19 cellular contexts compared by ENCODE assay signal in the genomic region with DNA sequence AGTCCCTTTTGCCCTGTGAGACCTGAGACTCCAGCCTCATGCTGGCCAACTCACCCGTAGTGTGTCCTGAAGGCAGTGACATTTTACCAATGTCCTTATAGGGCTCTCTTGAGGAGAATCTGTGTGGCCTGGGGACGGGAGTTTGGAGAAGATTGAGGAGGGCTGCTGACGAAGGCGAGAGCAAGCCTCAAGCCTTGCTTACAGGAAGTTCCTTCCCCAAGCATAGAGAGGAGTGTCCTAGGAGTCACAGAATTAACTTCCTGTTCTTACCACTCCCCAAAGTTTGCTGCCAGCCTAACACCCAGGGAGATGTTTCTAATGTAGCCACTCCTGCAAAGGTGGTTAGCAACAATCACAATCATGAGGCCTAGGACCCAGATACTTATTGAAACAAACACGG. TPM values are rescaled to one million over a fixed set of nuclear protein-coding genes. Genes with fewer than 3 reads are reported as not detected.
"Had no signal": no experiment of that assay in that cellular context is flagged by ENCODE, and none has a peak within 500 bp of the region (broad histone marks: within the 10 kb centered on the region; RNA-seq: fewer than 3 reads in every experiment).

A gene with protein sequence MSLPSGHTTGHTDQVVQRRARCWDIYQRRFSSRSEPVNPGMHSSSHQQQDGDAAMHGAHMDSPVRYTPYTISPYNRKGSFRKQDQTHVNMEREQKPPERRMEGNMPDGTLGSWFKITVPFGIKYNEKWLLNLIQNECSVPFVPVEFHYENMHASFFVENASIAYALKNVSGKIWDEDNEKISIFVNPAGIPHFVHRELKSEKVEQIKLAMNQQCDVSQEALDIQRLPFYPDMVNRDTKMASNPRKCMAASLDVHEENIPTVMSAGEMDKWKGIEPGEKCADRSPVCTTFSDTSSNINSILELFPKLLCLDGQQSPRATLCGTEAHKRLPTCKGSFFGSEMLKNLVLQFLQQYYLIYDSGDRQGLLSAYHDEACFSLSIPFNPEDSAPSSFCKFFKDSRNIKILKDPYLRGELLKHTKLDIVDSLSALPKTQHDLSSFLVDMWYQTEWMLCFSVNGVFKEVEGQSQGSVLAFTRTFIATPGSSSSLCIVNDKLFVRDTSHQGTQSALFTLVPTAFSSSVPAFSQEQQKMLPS (minus strand): TSS at position 202 of the 400 bp plus-strand sequence. CDS start 120 bp downstream, at position 82.

- H3K9me3 ChIP-seq: adrenal gland, body of pancreas, heart right ventricle, left ventricle myocardium inferior, spleen had no signal

- ATAC-seq: body of pancreas; heart right ventricle; sciatic nerve; stimulated activated naive CD8-positive, alpha-beta T cell treated with anti-CD3 and anti-CD28 coated beads, Interleukin-15, Interleukin-2, amounts not matched to agents 100 U/mL and 50 U/mL, for 24 hours had no signal

- H3K27ac Mint-ChIP-seq: activated naive CD4-positive, alpha-beta T cell treated with anti-CD3 and anti-CD28 coated beads, Interleukin-2, amount 10 ng/mL, durations not matched to agents 7 days and 5 days; nephron progenitor cell had no signal

- DNase-seq: activated CD4-positive, alpha-beta T cell treated with anti-CD3 and anti-CD28 coated beads for 48 hours; activated naive CD4-positive, alpha-beta T cell treated with anti-CD3 and anti-CD28 coated beads, Interleukin-2, amount 10 ng/mL, durations not matched to agents 7 days and 5 days; adrenal gland; body of pancreas; central memory CD4-positive, alpha-beta T cell; effector memory CD4-positive, alpha-beta T cell; heart right ventricle; islet precursor cell; left ventricle myocardium inferior; mesendoderm; nephron progenitor cell; spleen; stimulated activated naive CD8-positive, alpha-beta T cell treated with anti-CD3 and anti-CD28 coated beads, Interleukin-15, Interleukin-2, amounts not matched to agents 100 U/mL and 50 U/mL, for 24 hours had no signal

- H3K36me3 Mint-ChIP-seq: activated naive CD4-positive, alpha-beta T cell treated with anti-CD3 and anti-CD28 coated beads, Interleukin-2, amount 10 ng/mL, durations not matched to agents 7 days and 5 days had no signal

- H3K4me1 Mint-ChIP-seq: activated naive CD4-positive, alpha-beta T cell treated with anti-CD3 and anti-CD28 coated beads, Interleukin-2, amount 10 ng/mL, durations not matched to agents 7 days and 5 days had no signal

- H3K4me1 ChIP-seq: adrenal gland, body of pancreas, heart right ventricle, left ventricle myocardium inferior, spleen had no signal

- H3K27me3 Mint-ChIP-seq: activated naive CD4-positive, alpha-beta T cell treated with anti-CD3 and anti-CD28 coated beads, Interleukin-2, amount 10 ng/mL, durations not matched to agents 7 days and 5 days had no signal

- H3K27ac ChIP-seq: body of pancreas, heart right ventricle, left ventricle myocardium inferior, spleen had no signal

- H3K4me3 ChIP-seq: adrenal gland, body of pancreas, heart right ventricle, left ventricle myocardium inferior, spleen had no signal

- H3K36me3 ChIP-seq: adrenal gland, heart right ventricle, left ventricle myocardium inferior, spleen had no signal

- H3K4me3 Mint-ChIP-seq: activated naive CD4-positive, alpha-beta T cell treated with anti-CD3 and anti-CD28 coated beads, Interleukin-2, amount 10 ng/mL, durations not matched to agents 7 days and 5 days; nephron progenitor cell had no signal

- H3K27me3 ChIP-seq: body of pancreas, spleen had no signal

- H3K9me3 Mint-ChIP-seq: activated naive CD4-positive, alpha-beta T cell treated with anti-CD3 and anti-CD28 coated beads, Interleukin-2, amount 10 ng/mL, durations not matched to agents 7 days and 5 days had no signal

RNA-seq across cellular contexts. Expression of the gene that starts here (rescaled TPM):
- total RNA-seq: fibroblast of lung, frontal cortex, pulmonary artery endothelial cell, temporal lobe, urinary bladder had no signal
